ENCODE assay signal across 24 cellular contexts in the genomic region with DNA sequence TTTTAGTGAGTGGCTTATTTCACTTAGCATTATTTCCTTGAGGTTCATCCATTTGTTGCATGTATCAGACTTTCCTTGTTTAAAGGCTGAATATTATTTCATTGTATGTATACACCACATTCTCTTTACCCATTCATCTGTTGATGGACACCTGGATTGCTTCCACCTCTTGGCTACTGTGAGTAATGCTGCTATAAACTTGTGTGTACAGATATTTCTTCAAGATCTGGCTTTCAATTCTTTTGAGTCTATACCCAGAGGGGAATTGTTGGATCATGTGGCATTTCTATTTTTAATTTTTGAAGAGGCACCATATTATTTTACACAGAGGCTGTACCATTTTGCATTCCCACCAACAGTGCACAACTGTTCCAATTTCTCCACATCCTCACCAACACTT.
"Had no signal": no experiment of that assay in that cellular context is flagged by ENCODE, and none has a peak within 500 bp of the region (broad histone marks: within the 10 kb centered on the region; RNA-seq: fewer than 3 reads in every experiment).

No MANE protein-coding gene starts in this region.

- H3K4me3 ChIP-seq: ascending aorta, esophagus muscularis mucosa, gastroesophageal sphincter, hepatocyte, left ventricle myocardium inferior, lung, pancreas, prostate gland, testis, transverse colon had no signal

- H3K36me3 Mint-ChIP-seq: brain, mesothelial cell of epicardium, naive B cell had no signal

- ATAC-seq: gastroesophageal sphincter; pancreas; stimulated activated naive CD8-positive, alpha-beta T cell treated with anti-CD3 and anti-CD28 coated beads, Interleukin-15, Interleukin-2, amounts not matched to agents 100 U/mL and 50 U/mL, for 24 hours had no signal

- H3K27me3 ChIP-seq: ascending aorta, hepatocyte, pancreas, testis, transverse colon had no signal

- H3K36me3 ChIP-seq: ascending aorta, esophagus muscularis mucosa, gastroesophageal sphincter, left ventricle myocardium inferior, pancreas, prostate gland, transverse colon had no signal

- H3K4me3 Mint-ChIP-seq: activated naive CD4-positive, alpha-beta T cell treated with anti-CD3 and anti-CD28 coated beads for 36 hours; activated naive CD8-positive, alpha-beta T cell treated with anti-CD3 and anti-CD28 coated beads, Interleukin-2, amount 10 ng/mL, durations not matched to agents 7 days and 5 days; brain; mesothelial cell of epicardium; naive B cell had no signal

- H3K27ac Mint-ChIP-seq: activated naive CD4-positive, alpha-beta T cell treated with anti-CD3 and anti-CD28 coated beads for 36 hours; activated naive CD8-positive, alpha-beta T cell treated with anti-CD3 and anti-CD28 coated beads, Interleukin-2, amount 10 ng/mL, durations not matched to agents 7 days and 5 days; brain; mesothelial cell of epicardium; naive B cell had no signal

- H3K4me1 ChIP-seq: ascending aorta, esophagus muscularis mucosa, gastroesophageal sphincter, left ventricle myocardium inferior, pancreas, prostate gland, testis, transverse colon had no signal

- DNase-seq: activated CD4-positive, alpha-beta T cell treated with anti-CD3 and anti-CD28 coated beads for 4 hours; activated CD4-positive, alpha-beta T cell treated with anti-CD3 and anti-CD28 coated beads, Interleukin-2, amount 50 U/mL, for 4 hours; activated CD4-positive, CD25-positive, alpha-beta regulatory T cell; activated CD8-positive, alpha-beta memory T cell treated with anti-CD3 and anti-CD28 coated beads for 24 hours; activated effector memory CD4-positive, alpha-beta T cell treated with Interleukin-2 at 50 U/mL for 16 hours; activated naive CD4-positive, alpha-beta T cell treated with anti-CD3 and anti-CD28 coated beads for 36 hours; activated naive CD8-positive, alpha-beta T cell treated with anti-CD3 and anti-CD28 coated beads, Interleukin-2, amount 10 ng/mL, durations not matched to agents 7 days and 5 days; caudate nucleus; islet precursor cell; left ventricle myocardium inferior; naive B cell; nucleus accumbens; pancreas; stimulated activated naive CD8-positive, alpha-beta T cell treated with anti-CD3 and anti-CD28 coated beads, Interleukin-15, Interleukin-2, amounts not matched to agents 100 U/mL and 50 U/mL, for 24 hours; testis; transverse colon had no signal

- H3K9me3 ChIP-seq: gastroesophageal sphincter, pancreas, prostate gland, testis, transverse colon had no signal

- H3K27ac ChIP-seq: ascending aorta, esophagus muscularis mucosa, gastroesophageal sphincter, hepatocyte, left ventricle myocardium inferior, pancreas, prostate gland, testis, transverse colon had no signal
